Comparison of ENCODE assay signal across 9 cellular contexts in genomic region chr17:81895400-81895799, GRCh38. TPM values are rescaled to one million over a fixed set of nuclear protein-coding genes. Genes with fewer than 3 reads are reported as not detected.
"Had no signal": no experiment of that assay in that cellular context is flagged by ENCODE, and none has a peak within 500 bp of the region (broad histone marks: within the 10 kb centered on the region; RNA-seq: fewer than 3 reads in every experiment).

No MANE protein-coding gene starts in this region.

- H3K9me3 ChIP-seq: HAP-1 had no signal

- DNase-seq: GM23248, GOT3, H7, KG1 had no signal

- H2AFZ ChIP-seq: GM23248 had no signal

- H3K9ac ChIP-seq: GM23248 had no signal

- H3K27ac ChIP-seq: GM23248, HL-60 had no signal

- H3K4me3 Mint-ChIP-seq: IgD-negative memory B cell had no signal

- ATAC-seq: HCT116, HepG2 had no signal

- H3K9me3 Mint-ChIP-seq: IgD-negative memory B cell had no signal

- H3K4me3 ChIP-seq: GM23248, HAP-1 had no signal

RNA-seq across cellular contexts. Expression of gene NPB, which starts 6.6 kb away (rescaled TPM):
- polyA plus RNA-seq: IgD-negative memory B cell had no signal
